In genomic region chr22:19178659-19179471, GRCh38 we compare ENCODE assay signal across 8 cellular contexts. TPM values are rescaled to one million over a fixed set of nuclear protein-coding genes. Genes with fewer than 3 reads are reported as not detected.
DNase-seq lines count a peak whose midpoint lies in the region; TF ChIP-seq lines count a peak whose summit lies in the region.

Gene SLC25A1, minus strand, starts transcription at chr22:19178736. Its CDS starts 63 bp downstream, at chr22:19178673.

- H3K27me3 ChIP-seq in SJSA1 (replicated peaks), result no peaks in the 10 kb centered on the region
- no peaks in the 10 kb centered on the region for H3K27me3 ChIP-seq in neuron (ENCODE audit: insufficient read depth, low read length)

- peak; percentile 91 for DNase-seq in EL
- peak; percentile 43 for DNase-seq in GOT3 (lab: John Stamatoyannopoulos, UW)
- DNase-seq in LNCaP clone FGC (ENCODE audit: low read depth), result no peak
- peak; percentile 77 to 89 for DNase-seq in SJSA1 (ENCODE audit: low read depth in 1 of 2, low spot score in 2 of 2)
- DNase-seq in activated naive CD4-positive, alpha-beta T cell (lab: John Stamatoyannopoulos, UW), result peak in 3 of 4 experiments; percentile 44 to 71 (median 48)
- peak; percentile 71 for DNase-seq in foreskin melanocyte
- peak; percentile 77 for DNase-seq in stromal cell of bone marrow (ENCODE audit: low read depth)

- peak within 1 kb of the TSS; percentile 89 for H2AFZ ChIP-seq in neuron (ENCODE audit: low read depth, low read length)

- peak within 1 kb of the TSS; percentile 70 for H3K4me3 ChIP-seq in LNCaP clone FGC (ENCODE audit: low read depth, low read length)
- peak within 1 kb of the TSS; percentile 100 for H3K4me3 ChIP-seq in SJSA1
- peak within 1 kb of the TSS; percentile 68 for H3K4me3 ChIP-seq in neuron (ENCODE audit: low read length)

- H3K36me3 ChIP-seq in SJSA1, result peaks cover 49% of the 10 kb centered on the region
- peaks cover 22% of the 10 kb centered on the region for H3K36me3 ChIP-seq in neuron (ENCODE audit: insufficient read depth, low read length)

- TF ChIP-seq CTCF in LNCaP clone FGC (IDR thresholded peaks at IDR 0.05; ENCODE audit: control insufficient read depth, extremely low read depth, insufficient read depth), result no peak

- H3K4me1 ChIP-seq in SJSA1 (replicated peaks) (peaks cover 37% of the 10 kb centered on the region), neuron (ENCODE audit: insufficient read depth, low read length) (peaks cover 26% of the 10 kb centered on the region)

- H3K27ac ChIP-seq in SJSA1, result peak within 1 kb of the TSS; percentile 91

- H3K9me3 ChIP-seq in SJSA1 (replicated peaks) (peaks cover 9% of the 10 kb centered on the region; the same call in 1 of the 2 replicates), neuron (ENCODE audit: low read length) (no peaks in the 10 kb centered on the region)

RNA-seq across cellular contexts. Expression of gene SLC25A1, which starts in this region (rescaled TPM):
- total RNA-seq in SJSA1 (2014; rRNA removed; shearing (Covaris generic)), result 118 and 132 TPM in 2 replicates
